Comparison of ENCODE assay signal across 1 cellular context in the genomic region with DNA sequence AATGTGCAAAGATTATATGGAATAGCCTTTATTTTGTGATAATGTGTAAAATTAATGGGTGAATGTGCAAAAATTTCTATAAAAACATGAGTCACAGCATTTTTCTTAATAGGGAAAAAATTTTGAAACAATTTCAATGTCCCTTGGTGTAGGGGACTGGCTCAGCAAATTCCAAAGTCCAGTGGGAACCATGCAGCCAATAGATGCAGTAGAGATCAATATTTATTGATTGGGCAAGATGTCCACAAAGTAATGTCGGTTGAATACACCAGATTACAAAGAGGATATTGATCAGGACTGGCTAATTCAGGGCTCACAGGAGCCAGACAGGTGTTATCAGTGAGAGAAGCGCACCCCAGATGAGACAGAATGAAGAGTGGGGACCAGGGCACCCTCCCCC.
TF ChIP-seq lines count a peak whose summit lies in the region.

No MANE protein-coding gene starts in this region.

TF ChIP-seq in liver, 16 proteins besides CTCF, POLR2A, EP300 and RAD21 (continued from another document):
- TF ChIP-seq, protein P1, sequence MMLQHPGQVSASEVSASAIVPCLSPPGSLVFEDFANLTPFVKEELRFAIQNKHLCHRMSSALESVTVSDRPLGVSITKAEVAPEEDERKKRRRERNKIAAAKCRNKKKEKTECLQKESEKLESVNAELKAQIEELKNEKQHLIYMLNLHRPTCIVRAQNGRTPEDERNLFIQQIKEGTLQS (IDR thresholded peaks at IDR 0.05) = no peak
- TF ChIP-seq JUND (IDR thresholded peaks at IDR 0.05) = peak; percentile 30 to 51
- peak; percentile 94 for TF ChIP-seq HNF4G (IDR thresholded peaks at IDR 0.05)
- TF ChIP-seq GABPA (IDR thresholded peaks at IDR 0.05 in 1 of 2, conservative IDR thresholded peaks at IDR 0.05 in 1 of 2) = no peak
- TF ChIP-seq RXRA (IDR thresholded peaks at IDR 0.05) = peak; percentile 49 to 63
- peak; percentile 68 for TF ChIP-seq MAX (IDR thresholded peaks at IDR 0.05)
- TF ChIP-seq FOXA2 (IDR thresholded peaks at IDR 0.05) = peak; percentile 54
- TF ChIP-seq, protein P2, sequence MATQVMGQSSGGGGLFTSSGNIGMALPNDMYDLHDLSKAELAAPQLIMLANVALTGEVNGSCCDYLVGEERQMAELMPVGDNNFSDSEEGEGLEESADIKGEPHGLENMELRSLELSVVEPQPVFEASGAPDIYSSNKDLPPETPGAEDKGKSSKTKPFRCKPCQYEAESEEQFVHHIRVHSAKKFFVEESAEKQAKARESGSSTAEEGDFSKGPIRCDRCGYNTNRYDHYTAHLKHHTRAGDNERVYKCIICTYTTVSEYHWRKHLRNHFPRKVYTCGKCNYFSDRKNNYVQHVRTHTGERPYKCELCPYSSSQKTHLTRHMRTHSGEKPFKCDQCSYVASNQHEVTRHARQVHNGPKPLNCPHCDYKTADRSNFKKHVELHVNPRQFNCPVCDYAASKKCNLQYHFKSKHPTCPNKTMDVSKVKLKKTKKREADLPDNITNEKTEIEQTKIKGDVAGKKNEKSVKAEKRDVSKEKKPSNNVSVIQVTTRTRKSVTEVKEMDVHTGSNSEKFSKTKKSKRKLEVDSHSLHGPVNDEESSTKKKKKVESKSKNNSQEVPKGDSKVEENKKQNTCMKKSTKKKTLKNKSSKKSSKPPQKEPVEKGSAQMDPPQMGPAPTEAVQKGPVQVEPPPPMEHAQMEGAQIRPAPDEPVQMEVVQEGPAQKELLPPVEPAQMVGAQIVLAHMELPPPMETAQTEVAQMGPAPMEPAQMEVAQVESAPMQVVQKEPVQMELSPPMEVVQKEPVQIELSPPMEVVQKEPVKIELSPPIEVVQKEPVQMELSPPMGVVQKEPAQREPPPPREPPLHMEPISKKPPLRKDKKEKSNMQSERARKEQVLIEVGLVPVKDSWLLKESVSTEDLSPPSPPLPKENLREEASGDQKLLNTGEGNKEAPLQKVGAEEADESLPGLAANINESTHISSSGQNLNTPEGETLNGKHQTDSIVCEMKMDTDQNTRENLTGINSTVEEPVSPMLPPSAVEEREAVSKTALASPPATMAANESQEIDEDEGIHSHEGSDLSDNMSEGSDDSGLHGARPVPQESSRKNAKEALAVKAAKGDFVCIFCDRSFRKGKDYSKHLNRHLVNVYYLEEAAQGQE (IDR thresholded peaks at IDR 0.05) = peak; percentile 22
